Comparison of ENCODE assay signal across 9 cellular contexts in the genomic region with DNA sequence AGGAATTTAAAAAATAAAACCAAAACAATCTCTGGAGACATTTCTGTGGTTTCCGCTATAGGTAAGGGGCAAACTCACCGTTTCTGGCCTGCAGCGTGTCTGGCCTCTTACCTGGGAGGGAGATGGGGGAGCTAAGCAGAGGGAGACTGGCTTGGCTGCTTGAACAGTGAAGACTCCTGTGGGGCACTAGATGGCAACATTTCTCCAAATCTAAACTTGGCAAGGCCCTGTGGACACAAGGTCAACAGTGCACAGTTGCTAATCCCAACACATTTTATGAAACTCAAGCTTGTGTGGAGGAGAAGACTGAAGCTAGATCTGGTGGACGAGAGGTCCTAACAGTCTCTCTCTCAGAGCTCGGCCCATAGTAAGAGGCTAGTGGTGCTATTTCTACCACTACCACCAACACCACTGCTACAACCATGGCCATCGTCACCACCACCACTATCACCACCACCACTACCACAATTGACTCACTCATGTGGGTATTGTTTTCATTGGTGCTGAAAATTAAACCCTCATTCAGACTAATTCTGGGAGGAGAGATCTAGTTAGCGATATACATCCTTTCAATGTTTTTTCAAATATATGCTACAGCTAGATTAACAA. TPM values are rescaled to one million over a fixed set of nuclear protein-coding genes. Genes with fewer than 3 reads are reported as not detected.
DNase-seq lines count a peak whose midpoint lies in the region; ATAC-seq and TF ChIP-seq lines count a peak whose summit lies in the region.
"Had no signal": no experiment of that assay in that cellular context is flagged by ENCODE, and none has a peak within 500 bp of the region (broad histone marks: within the 10 kb centered on the region; RNA-seq: fewer than 3 reads in every experiment).

No MANE protein-coding gene starts in this region.

- no peaks in the 10 kb centered on the region for H3F3A ChIP-seq in DOHH2 (ENCODE audit: control insufficient read depth, insufficient read depth)

- H3K27me3 ChIP-seq in DOHH2 (ENCODE audit: control insufficient read depth, low read length) (peaks cover 8% of the 10 kb centered on the region; the same call in 1 of the 2 replicates), WERI-Rb-1 (ENCODE audit: insufficient read depth, low read depth, severe bottlenecking) (no peaks in the 10 kb centered on the region), upper lobe of left lung (no peaks in the 10 kb centered on the region), aorta (ENCODE audit: control insufficient read depth in 1 of 2, insufficient read depth in 2 of 2, low read length in 1 of 2) (no peaks in the 10 kb centered on the region)
- H3K27me3 ChIP-seq: uterus had no signal

- H4K20me1 ChIP-seq in DOHH2 (ENCODE audit: control insufficient read depth, insufficient read depth, low read depth, low read length) = no peaks in the 10 kb centered on the region

- WGBS in upper lobe of left lung, 2 donors = 68 to 76% methylated on average over 6 to 7 of the region's 7 CpGs
- 87 to 90% methylated on average over 7 of the region's 7 CpGs for WGBS in aorta, 2 donors

- TF ChIP-seq POLR2A in NB4 (IDR thresholded peaks at IDR 0.05; ENCODE audit: extremely low read depth, insufficient read length) = no peak
- no peak for TF ChIP-seq POLR2A in upper lobe of left lung (IDR thresholded peaks at IDR 0.05)

- no peak for TF ChIP-seq EP300 in upper lobe of left lung (IDR thresholded peaks at IDR 0.05)

- intact Hi-C loops in aorta (cut with DNase I) = no loop called here

- H3K9me2 ChIP-seq in DOHH2 (replicated peaks; ENCODE audit: control insufficient read depth, low read length) = no peaks in the 10 kb centered on the region

- TF ChIP-seq CTCF in DOHH2 (IDR thresholded peaks at IDR 0.05; ENCODE audit: low read depth, low read length, poor library complexity, severe bottlenecking) (peak; percentile 64), NB4 (IDR thresholded peaks at IDR 0.05; ENCODE audit: low read depth, low read length) (peak; percentile 7), WERI-Rb-1 (IDR thresholded peaks at IDR 0.05; ENCODE audit: low read depth, low read length) (peak; percentile 78), upper lobe of left lung (IDR thresholded peaks at IDR 0.05) (peak in 4 of 6 experiments; percentile 35 to 69 (median 49))

- peak; percentile 45 for DNase-seq in NB4 (ENCODE audit: low read depth)
- peak; percentile 61 for DNase-seq in WERI-Rb-1
- DNase-seq in inferior parietal cortex (ENCODE audit: extremely low spot score) = peak; percentile 26
- DNase-seq in upper lobe of left lung = peak in 1 of 2 donors; percentile 66
- DNase-seq in aorta = no peak
- DNase-seq in T-helper 9 cell = no peak

- H3K4me3 ChIP-seq in DOHH2 (ENCODE audit: low read length) (no peak overlapping the region), NB4 (ENCODE audit: low read depth, low read length) (no peak overlapping the region), WERI-Rb-1 (ENCODE audit: low read depth, low read length) (no peak overlapping the region), upper lobe of left lung (no peak overlapping the region), aorta (ENCODE audit: low read length in 2 of 2) (no peak overlapping the region)
- H3K4me3 ChIP-seq: uterus had no signal

- ATAC-seq in upper lobe of left lung (ENCODE audit: low FRiP score in 2 of 2) (peak; percentile 71 to 91), GM19467 (IDR thresholded peaks at IDR 0.05; ENCODE audit: unreplicated experiment) (no peak), aorta (ENCODE audit: low FRiP score) (no peak)

- no peak overlapping the region for H3K4me2 ChIP-seq in DOHH2 (ENCODE audit: low read length)

- H3K36me3 ChIP-seq in DOHH2 (ENCODE audit: control insufficient read depth, low read length) (no peaks in the 10 kb centered on the region), WERI-Rb-1 (no peaks in the 10 kb centered on the region), upper lobe of left lung (no peaks in the 10 kb centered on the region), aorta (ENCODE audit: control insufficient read depth in 1 of 2, insufficient read depth in 2 of 2, low read length in 1 of 2) (no peaks in the 10 kb centered on the region)
- H3K36me3 ChIP-seq: uterus had no signal

- H3K79me2 ChIP-seq in DOHH2 (ENCODE audit: control insufficient read depth, low read length) = no peaks in the 10 kb centered on the region

- H3K4me1 ChIP-seq in DOHH2 (ENCODE audit: control insufficient read depth, low read length) = peaks cover 4% of the 10 kb centered on the region; the same call in 1 of the 2 replicates
- H3K4me1 ChIP-seq in upper lobe of left lung = peaks cover 0 to 15% (median 8%) of the 10 kb centered on the region in 4 donors
- H3K4me1 ChIP-seq in aorta (ENCODE audit: control insufficient read depth in 1 of 2, insufficient read depth in 2 of 2, low read length in 2 of 2) = no peaks in the 10 kb centered on the region
- H3K4me1 ChIP-seq: uterus had no signal

- H3K9me3 ChIP-seq in DOHH2 (ENCODE audit: control insufficient read depth, insufficient read depth, low read length) = no peaks in the 10 kb centered on the region
- no peaks in the 10 kb centered on the region for H3K9me3 ChIP-seq in WERI-Rb-1 (ENCODE audit: severe bottlenecking)
- H3K9me3 ChIP-seq in upper lobe of left lung = no peaks in the 10 kb centered on the region
- no peaks in the 10 kb centered on the region for H3K9me3 ChIP-seq in aorta (ENCODE audit: control insufficient read depth, low read length)
- H3K9me3 ChIP-seq: uterus had no signal

- H3K27ac ChIP-seq in DOHH2 (ENCODE audit: low read depth, low read length) (no peak overlapping the region), WERI-Rb-1 (no peak overlapping the region), upper lobe of left lung (peak overlapping the region in 1 of 4 donors; percentile 38), aorta (ENCODE audit: low read depth in 1 of 2, low read length in 2 of 2) (no peak overlapping the region)
- H3K27ac ChIP-seq: uterus had no signal

RNA-seq across cellular contexts. Expression of gene CDHR3, which starts 28.4 kb away (rescaled TPM):
- total RNA-seq in upper lobe of left lung (100 to 1,000 TPM in 1 of 6 donors, 10 to 100 TPM in 4, 1 to 10 TPM in 1; 2.6 to 148 (median 32.8) TPM), aorta (1 to 10 TPM; 3.8 to 5.1 TPM)
- 1 to 10 TPM; 1.0 to 2.1 TPM for polyA plus RNA-seq in aorta

RNA-seq across cellular contexts. Expression of gene ATXN7L1, which starts 58.3 kb away (rescaled TPM):
- 10 to 100 TPM in 5 of 6 donors, 1 to 10 TPM in 1; 7.1 to 43.0 (median 13.4) TPM for total RNA-seq in upper lobe of left lung
- 10 to 100 TPM; 12.8 to 20.1 TPM for total RNA-seq in aorta
- polyA plus RNA-seq in aorta = 1 to 10 TPM; 2.5 to 3.9 TPM

Comparison
In these comparisons a context has a peak if more than half of its experiments do, and no peak if none do; other contexts are left out.
1. CTCF ChIP-seq: peak in every context shown above with its lines; median percentile 78 in WERI-Rb-1; 64 in DOHH2; 49 in upper lobe of left lung; 7 in NB4.
2. DNase-seq: peak in NB4 (single experiment), WERI-Rb-1 (single experiment) and inferior parietal cortex (single experiment); none in aorta (0 of 2) and T-helper 9 cell (single experiment).
3. ATAC-seq: peak in upper lobe of left lung (2 of 2); none in GM19467 (single experiment) and aorta (single experiment).